In the genomic region with DNA sequence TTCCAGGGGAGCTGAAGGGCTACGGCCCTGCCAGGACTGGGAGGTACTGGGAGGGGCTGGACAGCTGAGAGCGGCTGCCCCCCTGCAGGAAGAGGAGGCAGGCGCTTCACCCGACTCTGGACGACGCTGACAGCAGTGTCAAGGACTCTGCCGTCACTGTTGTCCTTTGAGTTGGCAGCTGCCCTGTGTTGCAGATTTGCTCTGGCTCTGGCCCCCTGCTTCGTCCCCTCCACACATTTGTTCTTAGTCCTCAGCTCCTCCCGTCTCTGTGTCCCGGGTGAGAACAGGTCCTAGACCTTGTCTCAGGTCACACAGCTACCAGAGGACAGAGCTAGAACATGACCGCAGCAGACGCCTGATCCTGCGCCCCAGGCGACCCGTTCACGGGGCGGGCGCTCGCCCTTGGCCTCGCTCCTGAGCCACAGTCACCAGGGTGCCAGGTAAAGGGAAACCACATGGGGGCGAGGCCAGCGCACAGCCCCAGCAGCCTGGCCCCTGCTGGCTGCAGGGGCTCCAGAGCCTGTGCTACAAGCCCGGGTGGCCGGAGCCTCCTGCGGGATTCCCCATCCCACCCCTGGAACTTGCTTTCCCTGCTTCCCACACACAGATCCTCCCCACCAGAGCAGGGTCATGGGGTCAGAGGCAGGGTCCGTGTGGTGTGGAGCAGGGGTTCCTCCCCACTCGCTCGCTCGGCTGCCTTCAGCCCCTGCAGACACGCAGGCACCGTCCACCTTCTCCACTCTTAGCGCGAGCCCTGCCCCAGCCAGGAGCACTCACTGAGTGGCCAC, we compare ENCODE assay signal across 1 cellular context.
TF ChIP-seq lines count a peak whose summit lies in the region.

No MANE protein-coding gene starts in this region.

TF ChIP-seq in HepG2, 621 proteins besides CTCF, POLR2A, EP300 and RAD21 (continues in another document):
- TF ChIP-seq SALL2 (CRISPR knock-in tag; IDR thresholded peaks at IDR 0.05) (no peak), MEF2D (CRISPR knock-in tag; IDR thresholded peaks at IDR 0.05) (no peak), FOXA1 (IDR thresholded peaks at IDR 0.05) (no peak), FOXA1 (CRISPR knock-in tag; IDR thresholded peaks at IDR 0.05) (no peak), ZNF616 (CRISPR knock-in tag; IDR thresholded peaks at IDR 0.05; ENCODE audit: low read depth) (no peak), ZNF772 (CRISPR knock-in tag; IDR thresholded peaks at IDR 0.05) (peak; percentile 22; the same call in 1 of the 2 replicates), HOXA5 (CRISPR knock-in tag; IDR thresholded peaks at IDR 0.05) (0 out of 2 replicates have a peak, but pooled peaks have one; percentile 45), NFKBIZ (CRISPR knock-in tag; IDR thresholded peaks at IDR 0.05) (no peak), HIVEP1 (CRISPR knock-in tag; IDR thresholded peaks at IDR 0.05) (0 out of 2 replicates have a peak, but pooled peaks have one; percentile 4), MXD4 (CRISPR knock-in tag; IDR thresholded peaks at IDR 0.05) (no peak), ZSCAN9 (CRISPR knock-in tag; IDR thresholded peaks at IDR 0.05; ENCODE audit: borderline replicate concordance) (no peak), ELF3 (CRISPR knock-in tag; IDR thresholded peaks at IDR 0.05) (no peak), ZNF724P (CRISPR knock-in tag; IDR thresholded peaks at IDR 0.05; ENCODE audit: borderline replicate concordance) (0 out of 2 replicates have a peak, but pooled peaks have one; percentile 31), FOXK1 (CRISPR knock-in tag; IDR thresholded peaks at IDR 0.05; ENCODE audit: borderline replicate concordance, low read depth) (no peak), ZNF331 (CRISPR knock-in tag; IDR thresholded peaks at IDR 0.05) (no peak), ZSCAN29 (CRISPR knock-in tag; conservative IDR thresholded peaks at IDR 0.05) (no peak), ZNF496 (CRISPR knock-in tag; IDR thresholded peaks at IDR 0.05; ENCODE audit: insufficient replicate concordance) (no peak), MAF1 (CRISPR knock-in tag; IDR thresholded peaks at IDR 0.05; ENCODE audit: borderline replicate concordance) (no peak), SAP130 (CRISPR knock-in tag; IDR thresholded peaks at IDR 0.05; ENCODE audit: low read depth) (no peak; the same call in none of the 2 replicates), STAG1 (CRISPR knock-in tag; IDR thresholded peaks at IDR 0.05) (0 out of 2 replicates have a peak, but pooled peaks have one; percentile 17), HOXD1 (CRISPR knock-in tag; IDR thresholded peaks at IDR 0.05) (no peak), ZNF30 (CRISPR knock-in tag; IDR thresholded peaks at IDR 0.05) (0 out of 2 replicates have a peak, but pooled peaks have one; percentile 42), ATF7-NPFF (CRISPR knock-in tag; IDR thresholded peaks at IDR 0.05; ENCODE audit: low read depth) (no peak)
- TF ChIP-seq, protein P1, sequence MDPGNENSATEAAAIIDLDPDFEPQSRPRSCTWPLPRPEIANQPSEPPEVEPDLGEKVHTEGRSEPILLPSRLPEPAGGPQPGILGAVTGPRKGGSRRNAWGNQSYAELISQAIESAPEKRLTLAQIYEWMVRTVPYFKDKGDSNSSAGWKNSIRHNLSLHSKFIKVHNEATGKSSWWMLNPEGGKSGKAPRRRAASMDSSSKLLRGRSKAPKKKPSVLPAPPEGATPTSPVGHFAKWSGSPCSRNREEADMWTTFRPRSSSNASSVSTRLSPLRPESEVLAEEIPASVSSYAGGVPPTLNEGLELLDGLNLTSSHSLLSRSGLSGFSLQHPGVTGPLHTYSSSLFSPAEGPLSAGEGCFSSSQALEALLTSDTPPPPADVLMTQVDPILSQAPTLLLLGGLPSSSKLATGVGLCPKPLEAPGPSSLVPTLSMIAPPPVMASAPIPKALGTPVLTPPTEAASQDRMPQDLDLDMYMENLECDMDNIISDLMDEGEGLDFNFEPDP (CRISPR knock-in tag; conservative IDR thresholded peaks at IDR 0.05): 0 out of 2 replicates have a peak, but pooled peaks have one; percentile 48
- TF ChIP-seq, protein P2, sequence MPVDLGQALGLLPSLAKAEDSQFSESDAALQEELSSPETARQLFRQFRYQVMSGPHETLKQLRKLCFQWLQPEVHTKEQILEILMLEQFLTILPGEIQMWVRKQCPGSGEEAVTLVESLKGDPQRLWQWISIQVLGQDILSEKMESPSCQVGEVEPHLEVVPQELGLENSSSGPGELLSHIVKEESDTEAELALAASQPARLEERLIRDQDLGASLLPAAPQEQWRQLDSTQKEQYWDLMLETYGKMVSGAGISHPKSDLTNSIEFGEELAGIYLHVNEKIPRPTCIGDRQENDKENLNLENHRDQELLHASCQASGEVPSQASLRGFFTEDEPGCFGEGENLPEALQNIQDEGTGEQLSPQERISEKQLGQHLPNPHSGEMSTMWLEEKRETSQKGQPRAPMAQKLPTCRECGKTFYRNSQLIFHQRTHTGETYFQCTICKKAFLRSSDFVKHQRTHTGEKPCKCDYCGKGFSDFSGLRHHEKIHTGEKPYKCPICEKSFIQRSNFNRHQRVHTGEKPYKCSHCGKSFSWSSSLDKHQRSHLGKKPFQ (CRISPR knock-in tag; IDR thresholded peaks at IDR 0.05; ENCODE audit: insufficient replicate concordance): no peak
- TF ChIP-seq, protein P3, sequence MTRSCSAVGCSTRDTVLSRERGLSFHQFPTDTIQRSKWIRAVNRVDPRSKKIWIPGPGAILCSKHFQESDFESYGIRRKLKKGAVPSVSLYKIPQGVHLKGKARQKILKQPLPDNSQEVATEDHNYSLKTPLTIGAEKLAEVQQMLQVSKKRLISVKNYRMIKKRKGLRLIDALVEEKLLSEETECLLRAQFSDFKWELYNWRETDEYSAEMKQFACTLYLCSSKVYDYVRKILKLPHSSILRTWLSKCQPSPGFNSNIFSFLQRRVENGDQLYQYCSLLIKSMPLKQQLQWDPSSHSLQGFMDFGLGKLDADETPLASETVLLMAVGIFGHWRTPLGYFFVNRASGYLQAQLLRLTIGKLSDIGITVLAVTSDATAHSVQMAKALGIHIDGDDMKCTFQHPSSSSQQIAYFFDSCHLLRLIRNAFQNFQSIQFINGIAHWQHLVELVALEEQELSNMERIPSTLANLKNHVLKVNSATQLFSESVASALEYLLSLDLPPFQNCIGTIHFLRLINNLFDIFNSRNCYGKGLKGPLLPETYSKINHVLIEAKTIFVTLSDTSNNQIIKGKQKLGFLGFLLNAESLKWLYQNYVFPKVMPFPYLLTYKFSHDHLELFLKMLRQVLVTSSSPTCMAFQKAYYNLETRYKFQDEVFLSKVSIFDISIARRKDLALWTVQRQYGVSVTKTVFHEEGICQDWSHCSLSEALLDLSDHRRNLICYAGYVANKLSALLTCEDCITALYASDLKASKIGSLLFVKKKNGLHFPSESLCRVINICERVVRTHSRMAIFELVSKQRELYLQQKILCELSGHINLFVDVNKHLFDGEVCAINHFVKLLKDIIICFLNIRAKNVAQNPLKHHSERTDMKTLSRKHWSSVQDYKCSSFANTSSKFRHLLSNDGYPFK (CRISPR knock-in tag; IDR thresholded peaks at IDR 0.05; ENCODE audit: borderline replicate concordance): peak; percentile 31; the same call in 1 of the 2 replicates
- TF ChIP-seq, protein P4, sequence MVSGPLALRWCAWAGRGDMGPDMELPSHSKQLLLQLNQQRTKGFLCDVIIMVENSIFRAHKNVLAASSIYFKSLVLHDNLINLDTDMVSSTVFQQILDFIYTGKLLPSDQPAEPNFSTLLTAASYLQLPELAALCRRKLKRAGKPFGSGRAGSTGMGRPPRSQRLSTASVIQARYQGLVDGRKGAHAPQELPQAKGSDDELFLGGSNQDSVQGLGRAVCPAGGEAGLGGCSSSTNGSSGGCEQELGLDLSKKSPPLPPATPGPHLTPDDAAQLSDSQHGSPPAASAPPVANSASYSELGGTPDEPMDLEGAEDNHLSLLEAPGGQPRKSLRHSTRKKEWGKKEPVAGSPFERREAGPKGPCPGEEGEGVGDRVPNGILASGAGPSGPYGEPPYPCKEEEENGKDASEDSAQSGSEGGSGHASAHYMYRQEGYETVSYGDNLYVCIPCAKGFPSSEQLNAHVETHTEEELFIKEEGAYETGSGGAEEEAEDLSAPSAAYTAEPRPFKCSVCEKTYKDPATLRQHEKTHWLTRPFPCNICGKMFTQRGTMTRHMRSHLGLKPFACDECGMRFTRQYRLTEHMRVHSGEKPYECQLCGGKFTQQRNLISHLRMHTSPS (CRISPR knock-in tag; IDR thresholded peaks at IDR 0.05; ENCODE audit: low read depth): 0 out of 2 replicates have a peak, but pooled peaks have one; percentile 28
- TF ChIP-seq, protein P5, sequence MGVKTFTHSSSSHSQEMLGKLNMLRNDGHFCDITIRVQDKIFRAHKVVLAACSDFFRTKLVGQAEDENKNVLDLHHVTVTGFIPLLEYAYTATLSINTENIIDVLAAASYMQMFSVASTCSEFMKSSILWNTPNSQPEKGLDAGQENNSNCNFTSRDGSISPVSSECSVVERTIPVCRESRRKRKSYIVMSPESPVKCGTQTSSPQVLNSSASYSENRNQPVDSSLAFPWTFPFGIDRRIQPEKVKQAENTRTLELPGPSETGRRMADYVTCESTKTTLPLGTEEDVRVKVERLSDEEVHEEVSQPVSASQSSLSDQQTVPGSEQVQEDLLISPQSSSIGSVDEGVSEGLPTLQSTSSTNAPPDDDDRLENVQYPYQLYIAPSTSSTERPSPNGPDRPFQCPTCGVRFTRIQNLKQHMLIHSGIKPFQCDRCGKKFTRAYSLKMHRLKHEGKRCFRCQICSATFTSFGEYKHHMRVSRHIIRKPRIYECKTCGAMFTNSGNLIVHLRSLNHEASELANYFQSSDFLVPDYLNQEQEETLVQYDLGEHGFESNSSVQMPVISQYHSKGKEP (CRISPR knock-in tag; IDR thresholded peaks at IDR 0.05): no peak
- TF ChIP-seq, protein P6, sequence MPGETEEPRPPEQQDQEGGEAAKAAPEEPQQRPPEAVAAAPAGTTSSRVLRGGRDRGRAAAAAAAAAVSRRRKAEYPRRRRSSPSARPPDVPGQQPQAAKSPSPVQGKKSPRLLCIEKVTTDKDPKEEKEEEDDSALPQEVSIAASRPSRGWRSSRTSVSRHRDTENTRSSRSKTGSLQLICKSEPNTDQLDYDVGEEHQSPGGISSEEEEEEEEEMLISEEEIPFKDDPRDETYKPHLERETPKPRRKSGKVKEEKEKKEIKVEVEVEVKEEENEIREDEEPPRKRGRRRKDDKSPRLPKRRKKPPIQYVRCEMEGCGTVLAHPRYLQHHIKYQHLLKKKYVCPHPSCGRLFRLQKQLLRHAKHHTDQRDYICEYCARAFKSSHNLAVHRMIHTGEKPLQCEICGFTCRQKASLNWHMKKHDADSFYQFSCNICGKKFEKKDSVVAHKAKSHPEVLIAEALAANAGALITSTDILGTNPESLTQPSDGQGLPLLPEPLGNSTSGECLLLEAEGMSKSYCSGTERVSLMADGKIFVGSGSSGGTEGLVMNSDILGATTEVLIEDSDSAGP (CRISPR knock-in tag; IDR thresholded peaks at IDR 0.05; ENCODE audit: borderline replicate concordance): peak; percentile 51; the same call in 1 of the 2 replicates
- TF ChIP-seq, protein P7, sequence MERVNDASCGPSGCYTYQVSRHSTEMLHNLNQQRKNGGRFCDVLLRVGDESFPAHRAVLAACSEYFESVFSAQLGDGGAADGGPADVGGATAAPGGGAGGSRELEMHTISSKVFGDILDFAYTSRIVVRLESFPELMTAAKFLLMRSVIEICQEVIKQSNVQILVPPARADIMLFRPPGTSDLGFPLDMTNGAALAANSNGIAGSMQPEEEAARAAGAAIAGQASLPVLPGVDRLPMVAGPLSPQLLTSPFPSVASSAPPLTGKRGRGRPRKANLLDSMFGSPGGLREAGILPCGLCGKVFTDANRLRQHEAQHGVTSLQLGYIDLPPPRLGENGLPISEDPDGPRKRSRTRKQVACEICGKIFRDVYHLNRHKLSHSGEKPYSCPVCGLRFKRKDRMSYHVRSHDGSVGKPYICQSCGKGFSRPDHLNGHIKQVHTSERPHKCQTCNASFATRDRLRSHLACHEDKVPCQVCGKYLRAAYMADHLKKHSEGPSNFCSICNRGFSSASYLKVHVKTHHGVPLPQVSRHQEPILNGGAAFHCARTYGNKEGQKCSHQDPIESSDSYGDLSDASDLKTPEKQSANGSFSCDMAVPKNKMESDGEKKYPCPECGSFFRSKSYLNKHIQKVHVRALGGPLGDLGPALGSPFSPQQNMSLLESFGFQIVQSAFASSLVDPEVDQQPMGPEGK (CRISPR knock-in tag; IDR thresholded peaks at IDR 0.05): peak; percentile 56
- TF ChIP-seq, protein P8, sequence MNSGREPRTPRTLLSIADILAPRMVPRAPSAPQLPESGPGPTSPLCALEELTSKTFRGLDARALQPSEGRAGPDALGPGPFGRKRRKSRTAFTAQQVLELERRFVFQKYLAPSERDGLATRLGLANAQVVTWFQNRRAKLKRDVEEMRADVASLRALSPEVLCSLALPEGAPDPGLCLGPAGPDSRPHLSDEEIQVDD (CRISPR knock-in tag; IDR thresholded peaks at IDR 0.05; ENCODE audit: borderline replicate concordance): no peak
- TF ChIP-seq, protein P9, sequence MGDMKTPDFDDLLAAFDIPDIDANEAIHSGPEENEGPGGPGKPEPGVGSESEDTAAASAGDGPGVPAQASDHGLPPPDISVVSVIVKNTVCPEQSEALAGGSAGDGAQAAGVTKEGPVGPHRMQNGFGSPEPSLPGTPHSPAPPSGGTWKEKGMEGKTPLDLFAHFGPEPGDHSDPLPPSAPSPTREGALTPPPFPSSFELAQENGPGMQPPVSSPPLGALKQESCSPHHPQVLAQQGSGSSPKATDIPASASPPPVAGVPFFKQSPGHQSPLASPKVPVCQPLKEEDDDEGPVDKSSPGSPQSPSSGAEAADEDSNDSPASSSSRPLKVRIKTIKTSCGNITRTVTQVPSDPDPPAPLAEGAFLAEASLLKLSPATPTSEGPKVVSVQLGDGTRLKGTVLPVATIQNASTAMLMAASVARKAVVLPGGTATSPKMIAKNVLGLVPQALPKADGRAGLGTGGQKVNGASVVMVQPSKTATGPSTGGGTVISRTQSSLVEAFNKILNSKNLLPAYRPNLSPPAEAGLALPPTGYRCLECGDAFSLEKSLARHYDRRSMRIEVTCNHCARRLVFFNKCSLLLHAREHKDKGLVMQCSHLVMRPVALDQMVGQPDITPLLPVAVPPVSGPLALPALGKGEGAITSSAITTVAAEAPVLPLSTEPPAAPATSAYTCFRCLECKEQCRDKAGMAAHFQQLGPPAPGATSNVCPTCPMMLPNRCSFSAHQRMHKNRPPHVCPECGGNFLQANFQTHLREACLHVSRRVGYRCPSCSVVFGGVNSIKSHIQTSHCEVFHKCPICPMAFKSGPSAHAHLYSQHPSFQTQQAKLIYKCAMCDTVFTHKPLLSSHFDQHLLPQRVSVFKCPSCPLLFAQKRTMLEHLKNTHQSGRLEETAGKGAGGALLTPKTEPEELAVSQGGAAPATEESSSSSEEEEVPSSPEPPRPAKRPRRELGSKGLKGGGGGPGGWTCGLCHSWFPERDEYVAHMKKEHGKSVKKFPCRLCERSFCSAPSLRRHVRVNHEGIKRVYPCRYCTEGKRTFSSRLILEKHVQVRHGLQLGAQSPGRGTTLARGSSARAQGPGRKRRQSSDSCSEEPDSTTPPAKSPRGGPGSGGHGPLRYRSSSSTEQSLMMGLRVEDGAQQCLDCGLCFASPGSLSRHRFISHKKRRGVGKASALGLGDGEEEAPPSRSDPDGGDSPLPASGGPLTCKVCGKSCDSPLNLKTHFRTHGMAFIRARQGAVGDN (CRISPR knock-in tag; IDR thresholded peaks at IDR 0.05): peak; percentile 72
- TF ChIP-seq, protein P10, sequence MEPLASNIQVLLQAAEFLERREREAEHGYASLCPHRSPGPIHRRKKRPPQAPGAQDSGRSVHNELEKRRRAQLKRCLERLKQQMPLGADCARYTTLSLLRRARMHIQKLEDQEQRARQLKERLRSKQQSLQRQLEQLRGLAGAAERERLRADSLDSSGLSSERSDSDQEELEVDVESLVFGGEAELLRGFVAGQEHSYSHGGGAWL (CRISPR knock-in tag; IDR thresholded peaks at IDR 0.05): 0 out of 2 replicates have a peak, but pooled peaks have one; percentile 15
- TF ChIP-seq, protein P11, sequence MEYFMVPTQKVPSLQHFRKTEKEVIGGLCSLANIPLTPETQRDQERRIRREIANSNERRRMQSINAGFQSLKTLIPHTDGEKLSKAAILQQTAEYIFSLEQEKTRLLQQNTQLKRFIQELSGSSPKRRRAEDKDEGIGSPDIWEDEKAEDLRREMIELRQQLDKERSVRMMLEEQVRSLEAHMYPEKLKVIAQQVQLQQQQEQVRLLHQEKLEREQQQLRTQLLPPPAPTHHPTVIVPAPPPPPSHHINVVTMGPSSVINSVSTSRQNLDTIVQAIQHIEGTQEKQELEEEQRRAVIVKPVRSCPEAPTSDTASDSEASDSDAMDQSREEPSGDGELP (IDR thresholded peaks at IDR 0.05; ENCODE audit: borderline replicate concordance, low read depth): peak; percentile 75; the same call in 1 of the 2 replicates
